1 cellular context compared by ENCODE assay signal in genomic region chr13:28136916-28137315, GRCh38.
TF ChIP-seq lines count a peak whose summit lies in the region.

No MANE protein-coding gene starts in this region.

TF ChIP-seq in HCT116, 20 proteins besides CTCF, POLR2A, EP300 and RAD21 (continued from another document):
- no peak for TF ChIP-seq POLR2AphosphoS5 (IDR thresholded peaks at IDR 0.05; ENCODE audit: low read depth, low read length)
